ENCODE assay signal across 10 cellular contexts in genomic region chr4:7186081-7186480, GRCh38. TPM values are rescaled to one million over a fixed set of nuclear protein-coding genes. Genes with fewer than 3 reads are reported as not detected.
DNase-seq lines count a peak whose midpoint lies in the region; ATAC-seq, FAIRE-seq and TF ChIP-seq lines count a peak whose summit lies in the region.
"Had no signal": no experiment of that assay in that cellular context is flagged by ENCODE, and none has a peak within 500 bp of the region (broad histone marks: within the 10 kb centered on the region; RNA-seq: fewer than 3 reads in every experiment).

No MANE protein-coding gene starts in this region.

- H4K20me1 ChIP-seq in HCT116 (ENCODE audit: insufficient read depth) = no peaks in the 10 kb centered on the region
- no peaks in the 10 kb centered on the region for H4K20me1 ChIP-seq in neural progenitor cell (ENCODE audit: low read depth)

- H3K4me3 Mint-ChIP-seq in brain = no peak overlapping the region
- H3K4me3 Mint-ChIP-seq in neural progenitor cell = no peak overlapping the region
- H3K4me3 Mint-ChIP-seq: memory B cell had no signal

- TF ChIP-seq CTCF in HCT116 (IDR thresholded peaks at IDR 0.05 in 2 of 3, conservative IDR thresholded peaks at IDR 0.05 in 1 of 3; ENCODE audit: borderline replicate concordance in 1 of 3, insufficient read depth in 1 of 3, low read depth in 2 of 3, low read length in 2 of 3) (peak; percentile 27 to 40 (median 37); a peak in 4 of 6 replicates), brain (conservative IDR thresholded peaks at IDR 0.05) (peak; percentile 18 to 37), neural progenitor cell (IDR thresholded peaks at IDR 0.05) (peak; percentile 36)

- DNase-seq in NCI-H345 (lab: John Stamatoyannopoulos, UW) = peak; percentile 8
- no peak for DNase-seq in NCI-H345 treated with DMSO at 0.1 percent for 48 hours (lab: John Stamatoyannopoulos, UW; ENCODE audit: unreplicated experiment)
- DNase-seq in HCT116 (ENCODE audit: low read depth, low spot score) = no peak
- DNase-seq in neural progenitor cell (ENCODE audit: low spot score) = peak; percentile 55
- no peak for DNase-seq in urothelium cell line (ENCODE audit: low spot score)
- no peak for DNase-seq in SKM-1 treated with dmso at 0.1 percent for 144 hours (lab: John Stamatoyannopoulos, UW; ENCODE audit: unreplicated experiment)
- DNase-seq: C1 segment of cervical spinal cord had no signal

- H3K27ac ChIP-seq in HCT116 (ENCODE audit: low read depth, low read length) (no peak overlapping the region), neural progenitor cell (no peak overlapping the region)

- peaks cover 24% of the 10 kb centered on the region for H3K4me1 Mint-ChIP-seq in brain
- peaks cover 16% of the 10 kb centered on the region for H3K4me1 Mint-ChIP-seq in neural progenitor cell

- no peak overlapping the region for H3K4me3 ChIP-seq in HCT116 (replicated peaks in 1 of 2; ENCODE audit: low read depth in 1 of 2, low read length in 2 of 2)
- no peak overlapping the region for H3K4me3 ChIP-seq in neural progenitor cell

- no peak overlapping the region for H3K27ac Mint-ChIP-seq in brain
- H3K27ac Mint-ChIP-seq in neural progenitor cell = no peak overlapping the region
- H3K27ac Mint-ChIP-seq: memory B cell had no signal

- H3K9me3 Mint-ChIP-seq in brain (peaks cover 0 to 9% (median 3%) of the 10 kb centered on the region in 5 experiments), neural progenitor cell (peaks cover 6% of the 10 kb centered on the region)

- H3K9ac ChIP-seq in HCT116 (ENCODE audit: low read length) = no peak overlapping the region
- H3K9ac ChIP-seq in neural progenitor cell = no peak overlapping the region

- intact Hi-C loops in HCT116 (cut with micrococcal nuclease) = loop anchor here (5.0 kb wide), 1 partner anchor 464 kb away; no protein-coding TSS in a partner anchor

- no peaks in the 10 kb centered on the region for H3K79me2 ChIP-seq in HCT116 (ENCODE audit: insufficient read depth, low read length)
- no peaks in the 10 kb centered on the region for H3K79me2 ChIP-seq in neural progenitor cell (ENCODE audit: low read depth)

- RAD21 ChIA-PET in HCT116 (lab: Charles Lee; ENCODE audit: low non-redundant PET in 1 of 2, low total read pairs in 2 of 2, uncharacterized antibody in 2 of 2, unreplicated experiment in 2 of 2) = no interaction called here

- no peaks in the 10 kb centered on the region for H3K4me1 ChIP-seq in HCT116 (ENCODE audit: control insufficient read depth in 1 of 2, insufficient read depth in 2 of 2, low read length in 2 of 2)
- peaks cover 4% of the 10 kb centered on the region for H3K4me1 ChIP-seq in neural progenitor cell

- FAIRE-seq in urothelium cell line (lab: Jason Lieb, UNC) = no peak

- TF ChIP-seq RAD21 in HCT116 (IDR thresholded peaks at IDR 0.05; ENCODE audit: low read depth) = peak; percentile 45

- no peaks in the 10 kb centered on the region for H3K9me3 ChIP-seq in HCT116 (ENCODE audit: control insufficient read depth in 1 of 2, insufficient read depth in 1 of 2, low read depth in 1 of 2, low read length in 2 of 2)
- H3K9me3 ChIP-seq in neural progenitor cell (ENCODE audit: low read depth) = no peaks in the 10 kb centered on the region

- H3K27me3 Mint-ChIP-seq in brain (peaks cover 48% of the 10 kb centered on the region), neural progenitor cell (ENCODE audit: insufficient read depth, low read depth) (peaks cover 30% of the 10 kb centered on the region)

- BruUV-seq in HCT116 (replicated peaks; lab: Mats Ljungman, UMichigan) = no TSS peak

- H3K4me2 ChIP-seq in HCT116 (ENCODE audit: low read length) = no peak overlapping the region
- H3K4me2 ChIP-seq in neural progenitor cell = no peak overlapping the region

- ATAC-seq in HCT116 (peak; percentile 82), GM21367 (IDR thresholded peaks at IDR 0.05; ENCODE audit: unreplicated experiment) (no peak)

- TF ChIP-seq POLR2A in HCT116 (IDR thresholded peaks at IDR 0.05; ENCODE audit: borderline replicate concordance, extremely low read depth, insufficient read depth, insufficient read length) = no peak

- POLR2A ChIA-PET in HCT116 (lab: Charles Lee) = no interaction called here

- H3K9me2 ChIP-seq in HCT116 (ENCODE audit: insufficient read depth) = no peaks in the 10 kb centered on the region

- H3K36me3 Mint-ChIP-seq in brain (no peaks in the 10 kb centered on the region), neural progenitor cell (no peaks in the 10 kb centered on the region)
- H3K36me3 Mint-ChIP-seq: memory B cell had no signal

- no peaks in the 10 kb centered on the region for H3F3A ChIP-seq in neural progenitor cell (ENCODE audit: low read depth)

- H2AFZ ChIP-seq in HCT116 (ENCODE audit: low read depth, low read length, poor library complexity, severe bottlenecking) (no peak overlapping the region), neural progenitor cell (replicated peaks) (no peak overlapping the region)

- H3K27me3 ChIP-seq in HCT116 (ENCODE audit: insufficient read depth, low read length) (peaks cover 11% of the 10 kb centered on the region; the same call in 1 of the 2 replicates), neural progenitor cell (peaks cover 41% of the 10 kb centered on the region)

- H3K36me3 ChIP-seq in HCT116 (ENCODE audit: control insufficient read depth in 1 of 2, insufficient read depth in 2 of 2, low read length in 2 of 2) (no peaks in the 10 kb centered on the region), neural progenitor cell (no peaks in the 10 kb centered on the region)

- CTCF ChIA-PET in HCT116 (lab: Charles Lee) = interaction anchor here (0.6 to 1.0 kb wide), 3 partner anchors 10 to 150 kb away, joined by 3 to 4 read pairs (median 3); no protein-coding TSS in a partner anchor

TF ChIP-seq in HCT116, 20 proteins besides CTCF, POLR2A, EP300 and RAD21:
- TF ChIP-seq ATF3 (IDR thresholded peaks at IDR 0.05) = no peak
- no peak for TF ChIP-seq EZH2 (IDR thresholded peaks at IDR 0.05)
- TF ChIP-seq ELF1 (IDR thresholded peaks at IDR 0.05; ENCODE audit: borderline replicate concordance, low read depth) = no peak
- no peak for TF ChIP-seq CBX3 (IDR thresholded peaks at IDR 0.05; ENCODE audit: low read depth)

RNA-seq across cellular contexts. Expression of gene SORCS2, which starts 6.3 kb away (rescaled TPM):
- 0.37 TPM for total RNA-seq in HCT116 (2021; ENCODE audit: unreplicated experiment)
- polyA plus RNA-seq in HCT116 (2012) = 0.10 and 0.14 TPM in 2 replicates
- polyA plus RNA-seq in brain (ENCODE audit: insufficient read depth, low read depth, low replicate concordance) = 18.8 TPM
- 5.2 and 12.9 TPM in 2 replicates for total RNA-seq in neural progenitor cell (ENCODE audit: low replicate concordance)

Comparison
In these comparisons a context has a peak if more than half of its experiments do, and no peak if none do; other contexts are left out.
1. DNase-seq: peak in NCI-H345 (single experiment) and neural progenitor cell (single experiment); none in NCI-H345 treated with DMSO at 0.1 percent for 48 hours (single experiment), HCT116 (single experiment), urothelium cell line (single experiment) and SKM-1 treated with dmso at 0.1 percent for 144 hours (single experiment).
2. Peak in every context shown above with its lines, with median percentiles within 50 percentile points of each other: CTCF ChIP-seq.